10 cellular contexts compared by ENCODE assay signal in genomic region chr13:39776439-39776838, GRCh38.
DNase-seq lines count a peak whose midpoint lies in the region; ATAC-seq, FAIRE-seq and TF ChIP-seq lines count a peak whose summit lies in the region.
"Had no signal": no experiment of that assay in that cellular context is flagged by ENCODE, and none has a peak within 500 bp of the region (broad histone marks: within the 10 kb centered on the region; RNA-seq: fewer than 3 reads in every experiment).

No MANE protein-coding gene starts in this region.

- H3K36me3 ChIP-seq in endothelial cell of umbilical vein (ENCODE audit: control insufficient read depth in 2 of 2, extremely low read depth in 1 of 2, insufficient read depth in 2 of 2, low read length in 2 of 2) = no peaks in the 10 kb centered on the region
- no peaks in the 10 kb centered on the region for H3K36me3 ChIP-seq in vagina

- no peak for TF ChIP-seq POLR2A in endothelial cell of umbilical vein (IDR thresholded peaks at IDR 0.05; ENCODE audit: low read depth, low read length)
- no peak for TF ChIP-seq POLR2A in vagina (IDR thresholded peaks at IDR 0.05)

- no peak for TF ChIP-seq CTCF in endothelial cell of umbilical vein (IDR thresholded peaks at IDR 0.05; ENCODE audit: extremely low read depth in 1 of 2, insufficient read depth in 1 of 2, low read depth in 1 of 2, low read length in 2 of 2)
- no peak for TF ChIP-seq CTCF in vagina (IDR thresholded peaks at IDR 0.05)
- no peak for TF ChIP-seq CTCF in omental fat pad (IDR thresholded peaks at IDR 0.05)

- no peaks in the 10 kb centered on the region for H3K9me3 ChIP-seq in endothelial cell of umbilical vein (replicated peaks; ENCODE audit: control insufficient read depth, insufficient read depth, low read length)
- no peaks in the 10 kb centered on the region for H3K9me3 ChIP-seq in vagina

- FAIRE-seq in endothelial cell of umbilical vein (lab: Jason Lieb, UNC) = peak; percentile 66

- CTCF ChIA-PET in endothelial cell of umbilical vein (lab: Charles Lee) = interaction anchor here (0.8 to 2.7 kb wide), 16 partner anchors 84 to 1001 kb away, joined by 3 to 11 read pairs (median 4); no protein-coding TSS in a partner anchor

- H3K27me3 ChIP-seq in endothelial cell of umbilical vein (ENCODE audit: control insufficient read depth in 2 of 2, insufficient read depth in 2 of 2, low read length in 2 of 2) (no peaks in the 10 kb centered on the region), vagina (no peaks in the 10 kb centered on the region)

- BruUV-seq in endothelial cell of umbilical vein (replicated peaks; lab: Mats Ljungman, UMichigan) = no TSS peak

- H3K4me3 ChIP-seq in endothelial cell of umbilical vein (replicated peaks in 1 of 3; ENCODE audit: insufficient read depth in 1 of 3, low read depth in 1 of 3, low read length in 3 of 3) = no peak overlapping the region
- no peak overlapping the region for H3K4me3 ChIP-seq in vagina

- H3K4me2 ChIP-seq in endothelial cell of umbilical vein (ENCODE audit: insufficient read depth, low read length) = peak overlapping the region; percentile 65

- POLR2A ChIA-PET in endothelial cell of umbilical vein (lab: Charles Lee) = no interaction called here

- peak overlapping the region; percentile 99 for H3K27ac ChIP-seq in endothelial cell of umbilical vein (ENCODE audit: insufficient read depth, low read depth, low read length)
- no peak overlapping the region for H3K27ac ChIP-seq in vagina

- peak overlapping the region; percentile 68 for H3K9ac ChIP-seq in endothelial cell of umbilical vein (replicated peaks; ENCODE audit: extremely low read depth, insufficient read depth, low read length)

- no peaks in the 10 kb centered on the region for H3K9me1 ChIP-seq in endothelial cell of umbilical vein (replicated peaks; ENCODE audit: control insufficient read depth, extremely low read depth, insufficient read depth, low read length)

- ATAC-seq in GM18861 (IDR thresholded peaks at IDR 0.05; ENCODE audit: unreplicated experiment) (peak; percentile 46), HG03432 (IDR thresholded peaks at IDR 0.05; ENCODE audit: unreplicated experiment) (peak; percentile 79), omental fat pad (ENCODE audit: low FRiP score) (no peak)

- no peaks in the 10 kb centered on the region for H3K79me2 ChIP-seq in endothelial cell of umbilical vein (ENCODE audit: control insufficient read depth, insufficient read depth, low read length)

- intact Hi-C loops in endothelial cell of umbilical vein (cut with micrococcal nuclease) (loop anchor here (2.0 to 5.0 kb wide), 8 partner anchors 89 to 811 kb away; no protein-coding TSS in a partner anchor), vagina (cut with DNase I) (no loop called here)

- H4K20me1 ChIP-seq in endothelial cell of umbilical vein (replicated peaks; ENCODE audit: control insufficient read depth, extremely low read depth, insufficient read depth, low read length) = no peaks in the 10 kb centered on the region

- H2AFZ ChIP-seq in endothelial cell of umbilical vein (ENCODE audit: low read depth, low read length) = peak overlapping the region; percentile 56

- H3K4me1 ChIP-seq in endothelial cell of umbilical vein (ENCODE audit: control insufficient read depth, extremely low read depth, insufficient read depth, low read length) (peaks cover 59% of the 10 kb centered on the region), vagina (no peaks in the 10 kb centered on the region)

- peak; percentile 45 for DNase-seq in A172 (ENCODE audit: low spot score)
- DNase-seq in endothelial cell of umbilical vein (ENCODE audit: low read depth, low spot score) = peak; percentile 77
- no peak for DNase-seq in vagina (ENCODE audit: extremely low spot score in 2 of 2)
- DNase-seq in omental fat pad (ENCODE audit: low spot score) = no peak
- no peak for DNase-seq in NK-92 (lab: John Stamatoyannopoulos, UW; ENCODE audit: unreplicated experiment)
- no peak for DNase-seq in DMS79 treated with DMSO at 0.1 percent for 48 hours (lab: John Stamatoyannopoulos, UW)
- DNase-seq: activated CD4-positive, alpha-beta T cell treated with anti-CD3 and anti-CD28 coated beads, Interleukin-2, amount 50 U/mL, for 1 hour; NCI-H748 treated with DMSO at 0.1 percent for 48 hours had no signal

- dilution Hi-C loops in endothelial cell of umbilical vein (cut with MboI; ENCODE audit: extremely low pct_ligation_motif_present, low sequenced_read_pairs) = no loop called here

TF ChIP-seq in endothelial cell of umbilical vein, 7 proteins besides CTCF, POLR2A, EP300 and RAD21:
- TF ChIP-seq FOS (IDR thresholded peaks at IDR 0.05; ENCODE audit: borderline replicate concordance, insufficient read depth, low read length) = peak; percentile 28
- TF ChIP-seq EZH2 (IDR thresholded peaks at IDR 0.05; ENCODE audit: borderline replicate concordance, low read depth, low read length, severe bottlenecking) = no peak
- peak; percentile 14 for TF ChIP-seq JUN (IDR thresholded peaks at IDR 0.05; ENCODE audit: borderline replicate concordance, insufficient read depth, insufficient read length, low read depth)
TF ChIP-seq in endothelial cell of umbilical vein: peak in this region for 2.

Comparison
In these comparisons a context has a peak if more than half of its experiments do, and no peak if none do; other contexts are left out.
1. DNase-seq: peak in A172 (single experiment) and endothelial cell of umbilical vein (single experiment); none in vagina (0 of 2), omental fat pad (single experiment), NK-92 (single experiment) and DMS79 treated with DMSO at 0.1 percent for 48 hours (single experiment).